In the genomic region with DNA sequence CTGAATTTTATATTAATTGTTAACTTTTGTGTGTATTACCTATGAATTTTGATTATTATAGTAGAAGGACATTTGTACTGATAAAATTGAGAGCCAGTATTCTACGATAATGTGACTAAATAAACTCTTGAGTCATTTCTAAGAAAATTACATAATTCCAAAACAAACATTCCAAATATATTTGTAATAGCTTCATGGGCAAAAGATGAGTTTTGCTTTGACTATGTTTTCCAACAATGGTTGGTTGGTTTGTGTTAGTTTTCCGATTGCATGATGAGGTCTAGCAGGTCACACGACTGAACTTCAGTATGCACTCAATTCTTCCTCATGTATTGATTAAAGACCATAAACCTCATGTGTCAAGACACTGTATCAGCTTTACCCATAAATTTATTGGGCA, we compare ENCODE assay signal across 18 cellular contexts.
A peak's percentile ranks its signal among the peaks of the same experiment; 100 is the strongest.
DNase-seq lines count a peak whose midpoint lies in the region; ATAC-seq and TF ChIP-seq lines count a peak whose summit lies in the region.
"Had no signal": no experiment of that assay in that cellular context is flagged by ENCODE, and none has a peak within 500 bp of the region (broad histone marks: within the 10 kb centered on the region; RNA-seq: fewer than 3 reads in every experiment).

No MANE protein-coding gene starts in this region.

- TF ChIP-seq CTCF in RWPE2 (IDR thresholded peaks at IDR 0.05; ENCODE audit: poor library complexity, severe bottlenecking) = no peak

- peak; percentile 81 for DNase-seq in EL
- no peak for DNase-seq in RWPE2 (ENCODE audit: low spot score)
- DNase-seq in fibroblast of gingiva (ENCODE audit: low read depth) = peak; percentile 68
- DNase-seq in pulmonary artery endothelial cell (ENCODE audit: low read depth, low spot score) = peak; percentile 48
- DNase-seq in T-helper 1 cell = no peak
- no peak for DNase-seq in HAP-1 (ENCODE audit: low spot score in 2 of 2)
- DNase-seq in NCI-H345 (lab: John Stamatoyannopoulos, UW) = no peak
- DNase-seq: activated CD4-positive, alpha-beta T cell treated with anti-CD3 and anti-CD28 coated beads for 48 hours; activated T-cell treated with anti-CD3 and anti-CD28 coated beads, Interleukin-2, amount 50 U/mL, for 24 hours; colonic mucosa; foreskin melanocyte; H7; KBM-7; NCI-H1694 treated with DMSO at 0.1 percent for 48 hours; NCI-H748 treated with DMSO at 0.1 percent for 48 hours; nucleus accumbens had no signal

- H3K27me3 ChIP-seq in RWPE2 (ENCODE audit: insufficient read depth, poor library complexity, severe bottlenecking) = no peaks in the 10 kb centered on the region
- no peaks in the 10 kb centered on the region for H3K27me3 ChIP-seq in HAP-1 (ENCODE audit: low read depth)
- H3K27me3 ChIP-seq: BLaER1, colonic mucosa had no signal

- H3K36me3 ChIP-seq in RWPE2 (ENCODE audit: low read depth) (no peaks in the 10 kb centered on the region), HAP-1 (replicated peaks) (no peaks in the 10 kb centered on the region)
- H3K36me3 ChIP-seq: BLaER1, colonic mucosa had no signal

- H3K4me3 ChIP-seq in RWPE2 (ENCODE audit: severe bottlenecking) (no peak overlapping the region), HAP-1 (no peak overlapping the region)
- H3K4me3 ChIP-seq: BLaER1, colonic mucosa had no signal

- in situ Hi-C loops in HAP-1 (cut with MboI; ENCODE audit: low sequenced_read_pairs) = no loop called here

- peak overlapping the region; percentile 67 for H3K27ac ChIP-seq in RWPE2 (ENCODE audit: poor library complexity, severe bottlenecking)
- H3K27ac ChIP-seq: BLaER1, colonic mucosa had no signal

- H3K9me3 ChIP-seq in RWPE2 (ENCODE audit: severe bottlenecking) (no peaks in the 10 kb centered on the region), HAP-1 (no peaks in the 10 kb centered on the region)
- H3K9me3 ChIP-seq: BLaER1, colonic mucosa had no signal

- H3K4me1 ChIP-seq in RWPE2 (ENCODE audit: insufficient read depth, poor library complexity, severe bottlenecking) (peaks cover 46% of the 10 kb centered on the region), HAP-1 (no peaks in the 10 kb centered on the region)
- H3K4me1 ChIP-seq: BLaER1, colonic mucosa had no signal

- ATAC-seq in RWPE2 (ENCODE audit: low read depth) = peak; percentile 83
- no peak for ATAC-seq in HG03025 (IDR thresholded peaks at IDR 0.05; ENCODE audit: low FRiP score, unreplicated experiment)

Comparison
In these comparisons a context has a peak if more than half of its experiments do, and no peak if none do; other contexts are left out.
1. DNase-seq: peak in EL (single experiment), fibroblast of gingiva (single experiment) and pulmonary artery endothelial cell (single experiment); none in RWPE2 (single experiment), T-helper 1 cell (0 of 5), HAP-1 (0 of 2) and NCI-H345 (single experiment).